ENCODE assay signal across 22 cellular contexts in the genomic region with DNA sequence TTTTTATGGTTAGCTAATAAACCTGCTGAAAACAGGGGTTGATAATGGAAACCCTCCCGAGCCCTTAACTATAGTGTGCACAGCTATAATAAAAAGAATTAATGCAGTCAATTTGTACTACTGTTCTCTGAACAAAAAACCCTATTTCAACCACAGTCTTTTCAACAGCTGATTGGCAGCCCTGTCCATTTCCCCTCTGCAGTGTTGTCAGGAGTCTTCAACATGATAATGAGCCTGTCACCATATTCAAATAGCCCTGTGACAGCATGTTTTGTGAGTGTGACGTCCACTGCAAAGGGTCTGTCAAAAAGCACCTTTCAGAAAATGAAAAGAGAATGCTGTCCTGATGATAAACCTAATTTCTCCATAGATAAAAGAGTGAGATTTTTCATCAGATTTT.
A peak's percentile ranks its signal among the peaks of the same experiment; 100 is the strongest.
DNase-seq lines count a peak whose midpoint lies in the region; FAIRE-seq and TF ChIP-seq lines count a peak whose summit lies in the region.
"Had no signal": no experiment of that assay in that cellular context is flagged by ENCODE, and none has a peak within 500 bp of the region (broad histone marks: within the 10 kb centered on the region; RNA-seq: fewer than 3 reads in every experiment).

No MANE protein-coding gene starts in this region.

- peak; percentile 16 for FAIRE-seq in D721Med (lab: Jason Lieb, UNC)
- FAIRE-seq: A204.1, GM12878, GM12892, GM18507 had no signal

- TF ChIP-seq CTCF in D721Med (IDR thresholded peaks at IDR 0.05; ENCODE audit: insufficient read depth, missing control alignments) = no peak
- TF ChIP-seq CTCF in neural crest cell (conservative IDR thresholded peaks at IDR 0.05) = no peak

- H3K36me3 Mint-ChIP-seq in neural crest cell (ENCODE audit: low read depth) = no peaks in the 10 kb centered on the region
- no peaks in the 10 kb centered on the region for H3K36me3 Mint-ChIP-seq in activated T-cell treated with anti-CD3 and anti-CD28 coated beads, Interleukin-2, amount 50 U/mL, for 24 hours (ENCODE audit: low read depth)
- H3K36me3 Mint-ChIP-seq: CD14-positive monocyte; CD4-positive, alpha-beta memory T cell; CD4-positive, CD25-positive, alpha-beta regulatory T cell; CD8-positive, alpha-beta memory T cell had no signal

- H3K4me1 Mint-ChIP-seq in neural crest cell = peaks cover 9% of the 10 kb centered on the region
- no peaks in the 10 kb centered on the region for H3K4me1 Mint-ChIP-seq in activated T-cell treated with anti-CD3 and anti-CD28 coated beads, Interleukin-2, amount 50 U/mL, for 24 hours (ENCODE audit: low read depth)
- H3K4me1 Mint-ChIP-seq: CD14-positive monocyte; CD4-positive, alpha-beta memory T cell; CD4-positive, CD25-positive, alpha-beta regulatory T cell; CD8-positive, alpha-beta memory T cell had no signal

- no peaks in the 10 kb centered on the region for H3K9me3 Mint-ChIP-seq in neural crest cell
- peaks cover 6% of the 10 kb centered on the region for H3K9me3 Mint-ChIP-seq in activated T-cell treated with anti-CD3 and anti-CD28 coated beads, Interleukin-2, amount 50 U/mL, for 24 hours

- peaks cover 19% of the 10 kb centered on the region for H3K27me3 Mint-ChIP-seq in neural crest cell (ENCODE audit: low read depth)
- no peaks in the 10 kb centered on the region for H3K27me3 Mint-ChIP-seq in activated T-cell treated with anti-CD3 and anti-CD28 coated beads, Interleukin-2, amount 50 U/mL, for 24 hours
- H3K27me3 Mint-ChIP-seq: CD4-positive, alpha-beta memory T cell; CD4-positive, CD25-positive, alpha-beta regulatory T cell; CD8-positive, alpha-beta memory T cell had no signal

- peak overlapping the region; percentile 24 for H3K4me3 Mint-ChIP-seq in neural crest cell
- H3K4me3 Mint-ChIP-seq in activated T-cell treated with anti-CD3 and anti-CD28 coated beads, Interleukin-2, amount 50 U/mL, for 24 hours = no peak overlapping the region
- H3K4me3 Mint-ChIP-seq: CD14-positive monocyte; CD4-positive, alpha-beta memory T cell; CD4-positive, CD25-positive, alpha-beta regulatory T cell; CD8-positive, alpha-beta memory T cell had no signal

- DNase-seq in D721Med (ENCODE audit: insufficient read length, low spot score) (no peak), ELF-1 (ENCODE audit: low read depth, low spot score) (peak; percentile 6), NCI-H69 (lab: John Stamatoyannopoulos, UW) (peak; percentile 44), neural crest cell (ENCODE audit: low read depth, low spot score) (no peak), NCI-H187 (lab: John Stamatoyannopoulos, UW) (no peak)
- DNase-seq in NK-92 treated with Interleukin-12 subunit alpha and Interleukin-12 subunit beta, amount 100 ng/mL, for 24 hours (lab: John Stamatoyannopoulos, UW) = no peak
- no peak for DNase-seq in activated T-cell treated with anti-CD3 and anti-CD28 coated beads, Interleukin-2, amount 50 U/mL, for 24 hours
- DNase-seq: 8988T; ACHN; BE2C; C1 segment of cervical spinal cord; CD4-positive, alpha-beta memory T cell; CD4-positive, CD25-positive, alpha-beta regulatory T cell; CD8-positive, alpha-beta memory T cell; COR-L47; DMS79 treated with DMSO at 0.1 percent for 48 hours; GDM1 had no signal

- no peak overlapping the region for H3K27ac Mint-ChIP-seq in neural crest cell (ENCODE audit: unreplicated experiment)
- no peak overlapping the region for H3K27ac Mint-ChIP-seq in activated T-cell treated with anti-CD3 and anti-CD28 coated beads, Interleukin-2, amount 50 U/mL, for 24 hours
- H3K27ac Mint-ChIP-seq: CD14-positive monocyte; CD4-positive, alpha-beta memory T cell; CD4-positive, CD25-positive, alpha-beta regulatory T cell; CD8-positive, alpha-beta memory T cell had no signal

Comparison
In these comparisons a context has a peak if more than half of its experiments do, and no peak if none do; other contexts are left out.
1. DNase-seq: peak in ELF-1 (single experiment) and NCI-H69 (single experiment); none in D721Med (single experiment), neural crest cell (single experiment), NK-92 treated with Interleukin-12 subunit alpha and Interleukin-12 subunit beta, amount 100 ng/mL, for 24 hours (single experiment), NCI-H187 (0 of 2) and activated T-cell treated with anti-CD3 and anti-CD28 coated beads, Interleukin-2, amount 50 U/mL, for 24 hours (single experiment).